Comparison of ENCODE assay signal across 8 cellular contexts in the genomic region with DNA sequence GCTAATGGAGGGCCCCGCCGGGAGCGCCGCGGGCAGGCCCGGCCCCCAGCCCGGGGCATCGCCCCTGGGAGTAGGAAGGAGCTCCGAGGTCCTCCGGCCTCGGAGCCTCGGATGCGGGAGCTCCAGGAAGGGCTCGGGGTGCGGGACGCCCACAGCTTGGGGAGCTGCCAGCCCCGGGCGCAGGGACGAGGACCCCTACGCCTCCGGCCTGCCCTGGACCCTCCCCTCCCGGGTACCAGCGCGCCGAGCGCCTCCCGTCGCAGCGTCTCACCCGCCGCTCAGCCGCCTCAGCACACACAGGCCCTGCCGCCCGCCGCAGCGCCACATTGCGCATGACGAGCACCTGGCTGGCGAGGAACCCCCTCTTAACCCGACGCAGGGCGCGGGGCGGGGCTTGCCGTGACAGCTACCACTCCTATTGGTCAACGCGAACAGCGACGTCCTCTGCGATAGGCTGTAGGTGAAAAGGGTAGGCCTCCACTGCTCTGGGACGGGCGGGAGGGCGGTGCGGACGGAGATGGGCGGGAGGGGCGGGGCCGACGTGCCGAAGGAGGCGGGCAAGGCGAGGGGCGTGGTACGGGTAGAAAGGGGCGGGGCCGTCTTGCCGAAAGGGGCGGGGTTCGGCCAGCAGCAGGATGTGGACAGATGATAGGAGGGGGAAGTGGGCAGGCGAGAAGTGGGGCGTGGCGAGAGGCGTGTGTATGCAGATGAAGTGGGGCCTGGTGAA. TPM values are rescaled to one million over a fixed set of nuclear protein-coding genes. Genes with fewer than 3 reads are reported as not detected.
A peak's percentile ranks its signal among the peaks of the same experiment; 100 is the strongest.
DNase-seq lines count a peak whose midpoint lies in the region; ATAC-seq lines count a peak whose summit lies in the region.

A gene with protein sequence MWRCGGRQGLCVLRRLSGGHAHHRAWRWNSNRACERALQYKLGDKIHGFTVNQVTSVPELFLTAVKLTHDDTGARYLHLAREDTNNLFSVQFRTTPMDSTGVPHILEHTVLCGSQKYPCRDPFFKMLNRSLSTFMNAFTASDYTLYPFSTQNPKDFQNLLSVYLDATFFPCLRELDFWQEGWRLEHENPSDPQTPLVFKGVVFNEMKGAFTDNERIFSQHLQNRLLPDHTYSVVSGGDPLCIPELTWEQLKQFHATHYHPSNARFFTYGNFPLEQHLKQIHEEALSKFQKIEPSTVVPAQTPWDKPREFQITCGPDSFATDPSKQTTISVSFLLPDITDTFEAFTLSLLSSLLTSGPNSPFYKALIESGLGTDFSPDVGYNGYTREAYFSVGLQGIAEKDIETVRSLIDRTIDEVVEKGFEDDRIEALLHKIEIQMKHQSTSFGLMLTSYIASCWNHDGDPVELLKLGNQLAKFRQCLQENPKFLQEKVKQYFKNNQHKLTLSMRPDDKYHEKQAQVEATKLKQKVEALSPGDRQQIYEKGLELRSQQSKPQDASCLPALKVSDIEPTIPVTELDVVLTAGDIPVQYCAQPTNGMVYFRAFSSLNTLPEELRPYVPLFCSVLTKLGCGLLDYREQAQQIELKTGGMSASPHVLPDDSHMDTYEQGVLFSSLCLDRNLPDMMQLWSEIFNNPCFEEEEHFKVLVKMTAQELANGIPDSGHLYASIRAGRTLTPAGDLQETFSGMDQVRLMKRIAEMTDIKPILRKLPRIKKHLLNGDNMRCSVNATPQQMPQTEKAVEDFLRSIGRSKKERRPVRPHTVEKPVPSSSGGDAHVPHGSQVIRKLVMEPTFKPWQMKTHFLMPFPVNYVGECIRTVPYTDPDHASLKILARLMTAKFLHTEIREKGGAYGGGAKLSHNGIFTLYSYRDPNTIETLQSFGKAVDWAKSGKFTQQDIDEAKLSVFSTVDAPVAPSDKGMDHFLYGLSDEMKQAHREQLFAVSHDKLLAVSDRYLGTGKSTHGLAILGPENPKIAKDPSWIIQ (minus strand): TSS at position 337 of the 727 bp plus-strand sequence. CDS start 10 bp downstream, at position 327.

- ATAC-seq in GM19467 (IDR thresholded peaks at IDR 0.05; ENCODE audit: unreplicated experiment), result peak; percentile 98

- peak; percentile 98 to 100 (median 99) for DNase-seq in CD8-positive, alpha-beta memory T cell
- peak; percentile 72 for DNase-seq in HS-27A (ENCODE audit: low read depth)
- peak; percentile 99 for DNase-seq in NK-92 (lab: John Stamatoyannopoulos, UW; ENCODE audit: unreplicated experiment)
- peak; percentile 99 for DNase-seq in activated CD8-positive, alpha-beta memory T cell treated with anti-CD3 and anti-CD28 coated beads for 24 hours
- peak; percentile 100 for DNase-seq in effector CD8-positive, alpha-beta T cell (lab: John Stamatoyannopoulos, UW)
- DNase-seq in medulla oblongata (ENCODE audit: extremely low spot score), result peak; percentile 99
- DNase-seq in stimulated activated CD8-positive, alpha-beta memory T cell treated with anti-CD3 and anti-CD28 coated beads, Interleukin-12 subunit alpha, Interleukin-12 subunit beta, amount 100 ng/mL, for 1 hour (ENCODE audit: low read depth), result peak; percentile 99

- no peaks in the 10 kb centered on the region for H3K9me3 ChIP-seq in CD8-positive, alpha-beta memory T cell (ENCODE audit: low read length)

- peak within 1 kb of the TSS; percentile 86 for H3K4me3 ChIP-seq in CD8-positive, alpha-beta memory T cell (ENCODE audit: low read length)

- peaks cover 0 to 3% of the 10 kb centered on the region in 2 donors for H3K27me3 Mint-ChIP-seq in CD8-positive, alpha-beta memory T cell

- H3K4me3 Mint-ChIP-seq in CD8-positive, alpha-beta memory T cell, result peak within 1 kb of the TSS; percentile 67 to 91 (median 87)

- H3K9me3 Mint-ChIP-seq in CD8-positive, alpha-beta memory T cell, result no peaks in the 10 kb centered on the region

- no peaks in the 10 kb centered on the region for H3K27me3 ChIP-seq in CD8-positive, alpha-beta memory T cell (ENCODE audit: insufficient read depth, low read length, poor library complexity, severe bottlenecking)

- peak within 1 kb of the TSS; percentile 38 to 96 (median 90) for H3K27ac Mint-ChIP-seq in CD8-positive, alpha-beta memory T cell

- peak within 1 kb of the TSS; percentile 90 for H3K27ac ChIP-seq in CD8-positive, alpha-beta memory T cell (ENCODE audit: low read depth, low read length)

- peaks cover 10 to 37% (median 26%) of the 10 kb centered on the region in 3 donors for H3K4me1 Mint-ChIP-seq in CD8-positive, alpha-beta memory T cell

- POLR2A ChIA-PET in CD8-positive, alpha-beta memory T cell (lab: Charles Lee), result interaction anchor here (0.7 to 1.2 kb wide), 2 partner anchors 613 to 655 kb away, joined by 5 read pairs; partner anchors contain the start of gene KLF6

- H3K36me3 ChIP-seq in CD8-positive, alpha-beta memory T cell (ENCODE audit: insufficient read depth, low read length), result peaks cover 23% of the 10 kb centered on the region

- peaks cover 0 to 33% (median 4%) of the 10 kb centered on the region in 3 donors for H3K36me3 Mint-ChIP-seq in CD8-positive, alpha-beta memory T cell

- peaks cover 11% of the 10 kb centered on the region for H3K4me1 ChIP-seq in CD8-positive, alpha-beta memory T cell (ENCODE audit: insufficient read depth, low read length)

- CTCF ChIA-PET in CD8-positive, alpha-beta memory T cell (lab: Charles Lee), result interaction anchor here (0.7 to 1.6 kb wide), 3 partner anchors 21 to 28 kb away, joined by 3 to 4 read pairs (median 3); no protein-coding TSS in a partner anchor

RNA-seq across cellular contexts. Expression of the gene that starts here (rescaled TPM):
- total RNA-seq in CD8-positive, alpha-beta memory T cell, result 100 to 1,000 TPM; 132 TPM
- 49.1 TPM for polyA plus RNA-seq in CD8-positive, alpha-beta memory T cell

Comparison
In these comparisons a context has a peak if more than half of its experiments do, and no peak if none do; other contexts are left out.
1. Peak in every context shown above with its lines: DNase-seq, ATAC-seq, H3K4me3 ChIP-seq and H3K27ac ChIP-seq.